In genomic region chr19:44550976-44551375, GRCh38 we compare ENCODE assay signal across 9 cellular contexts. TPM values are rescaled to one million over a fixed set of nuclear protein-coding genes. Genes with fewer than 3 reads are reported as not detected.
"Had no signal": no experiment of that assay in that cellular context is flagged by ENCODE, and none has a peak within 500 bp of the region (broad histone marks: within the 10 kb centered on the region; RNA-seq: fewer than 3 reads in every experiment).

No MANE protein-coding gene starts in this region.

RNA-seq across cellular contexts. Expression of gene CEACAM20, which starts 21.5 kb away (rescaled TPM):
- total RNA-seq: OCI-LY7, PC-3, PC-9, Right ventricle myocardium inferior, Right ventricle myocardium superior, RPMI7951, SJCRH30, SK-MEL-5 had no signal
- polyA plus RNA-seq: SK-N-SH had no signal
